19 cellular contexts compared by ENCODE assay signal in genomic region chr15:33191641-33192040, GRCh38. TPM values are rescaled to one million over a fixed set of nuclear protein-coding genes. Genes with fewer than 3 reads are reported as not detected.
DNase-seq lines count a peak whose midpoint lies in the region; TF ChIP-seq lines count a peak whose summit lies in the region.
"Had no signal": no experiment of that assay in that cellular context is flagged by ENCODE, and none has a peak within 500 bp of the region (broad histone marks: within the 10 kb centered on the region; RNA-seq: fewer than 3 reads in every experiment).

No MANE protein-coding gene starts in this region.

- H3K4me1 ChIP-seq in adrenal gland (replicated peaks in 1 of 2): no peaks in the 10 kb centered on the region
- H3K4me1 ChIP-seq: SJCRH30 had no signal

- TF ChIP-seq POLR2A in adrenal gland (IDR thresholded peaks at IDR 0.05): no peak

- H3K9me3 ChIP-seq in WERI-Rb-1 (ENCODE audit: severe bottlenecking): no peaks in the 10 kb centered on the region
- H3K9me3 ChIP-seq in adrenal gland (replicated peaks in 1 of 3): no peaks in the 10 kb centered on the region
- H3K9me3 ChIP-seq: SJCRH30 had no signal

- H3K9me3 Mint-ChIP-seq in nephron progenitor cell: no peaks in the 10 kb centered on the region
- no peaks in the 10 kb centered on the region for H3K9me3 Mint-ChIP-seq in type B pancreatic cell

- no peaks in the 10 kb centered on the region for H3K36me3 Mint-ChIP-seq in nephron progenitor cell (ENCODE audit: low read depth)
- H3K36me3 Mint-ChIP-seq in type B pancreatic cell: no peaks in the 10 kb centered on the region
- H3K36me3 Mint-ChIP-seq: IgD-negative memory B cell had no signal

- H3K4me1 Mint-ChIP-seq in nephron progenitor cell: peaks cover 70% of the 10 kb centered on the region
- peaks cover 4% of the 10 kb centered on the region for H3K4me1 Mint-ChIP-seq in type B pancreatic cell (ENCODE audit: unreplicated experiment)

- peak overlapping the region; percentile 23 for H3K4me3 ChIP-seq in WERI-Rb-1 (ENCODE audit: low read depth, low read length)
- no peak overlapping the region for H3K4me3 ChIP-seq in adrenal gland
- H3K4me3 ChIP-seq: PC-9, SJCRH30 had no signal

- peak overlapping the region; percentile 62 for H3K27ac Mint-ChIP-seq in nephron progenitor cell
- H3K27ac Mint-ChIP-seq in type B pancreatic cell: no peak overlapping the region
- H3K27ac Mint-ChIP-seq: IgD-negative memory B cell had no signal

- H3K27me3 ChIP-seq in WERI-Rb-1 (ENCODE audit: insufficient read depth, low read depth, severe bottlenecking): no peaks in the 10 kb centered on the region
- peaks cover 3% of the 10 kb centered on the region for H3K27me3 ChIP-seq in adrenal gland
- H3K27me3 ChIP-seq: SJCRH30 had no signal

- H3K36me3 ChIP-seq in WERI-Rb-1 (no peaks in the 10 kb centered on the region; the same call in 1 of the 2 replicates), adrenal gland (replicated peaks in 1 of 2) (no peaks in the 10 kb centered on the region)
- H3K36me3 ChIP-seq: SJCRH30 had no signal

- TF ChIP-seq CTCF in WERI-Rb-1 (IDR thresholded peaks at IDR 0.05; ENCODE audit: low read depth, low read length): no peak
- no peak for TF ChIP-seq CTCF in nephron progenitor cell (IDR thresholded peaks at IDR 0.05)
- TF ChIP-seq CTCF in adrenal gland (IDR thresholded peaks at IDR 0.05): no peak
- TF ChIP-seq CTCF in type B pancreatic cell (conservative IDR thresholded peaks at IDR 0.05): no peak

- 65 to 73% (median 69%) methylated on average over 4 of the region's 4 CpGs for WGBS in adrenal gland, 4 donors

- H3K27me3 Mint-ChIP-seq in nephron progenitor cell (ENCODE audit: low read depth, poor library complexity): peaks cover 6% of the 10 kb centered on the region
- peaks cover 41% of the 10 kb centered on the region for H3K27me3 Mint-ChIP-seq in type B pancreatic cell

- H3K4me3 Mint-ChIP-seq in nephron progenitor cell (no peak overlapping the region), type B pancreatic cell (no peak overlapping the region)
- H3K4me3 Mint-ChIP-seq: IgD-negative memory B cell had no signal

- intact Hi-C loops in adrenal gland (cut with DNase I): no loop called here

- H3K27ac ChIP-seq in WERI-Rb-1 (peak overlapping the region; percentile 12; the same call in 1 of the 2 replicates), adrenal gland (no peak overlapping the region)
- H3K27ac ChIP-seq: HL-60, KMS-11, PC-9, SJCRH30 had no signal

- DNase-seq in NCI-H2171 treated with DMSO at 0.1 percent for 48 hours (lab: John Stamatoyannopoulos, UW) (peak; percentile 35), NCI-H2171 (lab: John Stamatoyannopoulos, UW) (no peak), NCI-H187 treated with DMSO at 0.1 percent for 48 hours (lab: John Stamatoyannopoulos, UW) (peak; percentile 17), WERI-Rb-1 (peak; percentile 67), nephron progenitor cell (no peak), adrenal gland (no peak), type B pancreatic cell (ENCODE audit: extremely low spot score, unreplicated experiment) (no peak)
- DNase-seq in stimulated activated CD8-positive, alpha-beta memory T cell treated with anti-CD3 and anti-CD28 coated beads, Interleukin-4, amount 100 ng/mL, for 48 hours: no peak
- DNase-seq: 8988T, HCEC 1CT, MM.1S, NCI-H345, NCI-H510A treated with DMSO at 0.1 percent for 48 hours, PC-9, SJCRH30, T-helper 1 cell had no signal

RNA-seq across cellular contexts. Expression of gene FMN1, which starts 2.9 kb away (rescaled TPM):
- total RNA-seq in adrenal gland (10 to 100 TPM in 7 of 8 donors, 1 to 10 TPM in 1; 8.3 to 29.2 (median 11.8) TPM), type B pancreatic cell (ENCODE audit: low replicate concordance) (15.8 and 22.1 TPM in 2 replicates)
- polyA plus RNA-seq in adrenal gland: 1 to 10 TPM in 2 of 3 donors, under 1 TPM in 1; 0.37 to 6.0 (median 2.3) TPM
- polyA plus RNA-seq: IgD-negative memory B cell had no signal

Comparison
In these comparisons a context has a peak if more than half of its experiments do, and no peak if none do; other contexts are left out.
1. DNase-seq: peak in NCI-H2171 treated with DMSO at 0.1 percent for 48 hours (single experiment), NCI-H187 treated with DMSO at 0.1 percent for 48 hours (single experiment) and WERI-Rb-1 (single experiment); none in NCI-H2171 (single experiment), nephron progenitor cell (single experiment), adrenal gland (0 of 7), type B pancreatic cell (single experiment) and stimulated activated CD8-positive, alpha-beta memory T cell treated with anti-CD3 and anti-CD28 coated beads, Interleukin-4, amount 100 ng/mL, for 48 hours (single experiment).